Comparison of ENCODE assay signal across 27 cellular contexts in the genomic region with DNA sequence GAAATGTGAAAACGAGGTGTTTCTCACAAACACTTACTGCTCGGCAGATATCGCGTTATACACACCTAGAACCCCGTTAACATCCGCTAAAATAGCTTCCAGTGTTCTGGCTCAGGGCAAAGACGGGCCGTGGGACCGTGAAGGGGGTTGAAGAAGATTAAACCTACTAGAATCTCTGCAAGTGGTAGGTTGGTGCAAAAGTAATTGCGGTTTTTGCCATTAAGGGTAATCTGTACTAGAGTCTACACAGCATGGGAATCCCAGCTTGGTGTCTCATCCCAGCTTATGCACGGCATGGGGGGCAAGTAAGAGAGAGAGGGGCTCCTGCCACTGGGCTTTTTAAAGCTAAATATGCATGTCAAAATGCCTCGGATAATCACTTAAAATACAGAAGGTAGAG. TPM values are rescaled to one million over a fixed set of nuclear protein-coding genes. Genes with fewer than 3 reads are reported as not detected.
"Had no signal": no experiment of that assay in that cellular context is flagged by ENCODE, and none has a peak within 500 bp of the region (broad histone marks: within the 10 kb centered on the region; RNA-seq: fewer than 3 reads in every experiment).

No MANE protein-coding gene starts in this region.

- H3K4me3 Mint-ChIP-seq: activated CD4-positive, alpha-beta memory T cell treated with anti-CD3 and anti-CD28 coated beads, Interleukin-2, amount 10 ng/mL, durations not matched to agents 7 days and 5 days; activated CD8-positive, alpha-beta memory T cell treated with anti-CD3 and anti-CD28 coated beads, Interleukin-2, amount 10 ng/mL, durations not matched to agents 7 days and 5 days; activated naive CD8-positive, alpha-beta T cell treated with anti-CD3 and anti-CD28 coated beads, Interleukin-2, amount 10 ng/mL, durations not matched to agents 7 days and 5 days; brain; effector memory CD8-positive, alpha-beta T cell; naive B cell; stimulated activated memory B cell treated with anti-CD40 and anti-IgM and Interleukin-4, amounts not matched to agents 10 μg/mL and 1 μg/mL and 100 μg/mL, for 72 hours; stimulated activated naive CD8-positive, alpha-beta T cell treated with anti-CD3 and anti-CD28 coated beads, Interleukin-15, amount 100 ng/mL, for 72 hours; T-cell; T-helper 2 cell treated with Interferon-gamma antibody and Interleukin-4, amounts not matched to agents 5 μg/mL and 100 μg/mL, for 36 hours had no signal

- ATAC-seq: activated CD8-positive, alpha-beta memory T cell treated with anti-CD3 and anti-CD28 coated beads, Interleukin-2, amount 10 ng/mL, durations not matched to agents 7 days and 5 days; effector memory CD8-positive, alpha-beta T cell; gastrocnemius medialis; left ventricle myocardium superior; sciatic nerve; stimulated activated memory B cell treated with anti-CD40 and anti-IgM and Interleukin-4, amounts not matched to agents 10 μg/mL and 1 μg/mL and 100 μg/mL, for 72 hours; stimulated activated naive CD8-positive, alpha-beta T cell treated with anti-CD3 and anti-CD28 coated beads, Interleukin-15, amount 100 ng/mL, for 72 hours; T-cell had no signal

- H3K27me3 ChIP-seq: ascending aorta, cardiac muscle cell, gastrocnemius medialis, ovary, tibial artery had no signal

- H3K27ac ChIP-seq: ascending aorta, cardiac muscle cell, coronary artery, gastrocnemius medialis, ovary, prostate gland, tibial artery had no signal

- H3K36me3 Mint-ChIP-seq: stimulated activated memory B cell treated with anti-CD40 and anti-IgM and Interleukin-4, amounts not matched to agents 10 μg/mL and 1 μg/mL and 100 μg/mL, for 72 hours had no signal

- H3K9me3 ChIP-seq: ascending aorta, gastrocnemius medialis, ovary, prostate gland had no signal

- H3K36me3 ChIP-seq: ascending aorta, cardiac muscle cell, gastrocnemius medialis, ovary, prostate gland, tibial artery had no signal

- H3K4me1 Mint-ChIP-seq: stimulated activated memory B cell treated with anti-CD40 and anti-IgM and Interleukin-4, amounts not matched to agents 10 μg/mL and 1 μg/mL and 100 μg/mL, for 72 hours had no signal

- H3K9me3 Mint-ChIP-seq: activated CD4-positive, alpha-beta memory T cell treated with anti-CD3 and anti-CD28 coated beads, Interleukin-2, amount 10 ng/mL, durations not matched to agents 7 days and 5 days; activated naive CD8-positive, alpha-beta T cell treated with anti-CD3 and anti-CD28 coated beads, Interleukin-2, amount 10 ng/mL, durations not matched to agents 7 days and 5 days; effector memory CD8-positive, alpha-beta T cell; stimulated activated naive CD8-positive, alpha-beta T cell treated with anti-CD3 and anti-CD28 coated beads, Interleukin-15, amount 100 ng/mL, for 72 hours; T-helper 2 cell treated with Interferon-gamma antibody and Interleukin-4, amounts not matched to agents 5 μg/mL and 100 μg/mL, for 36 hours had no signal

- H3K4me1 ChIP-seq: ascending aorta, gastrocnemius medialis, prostate gland, tibial artery had no signal

- H3K27ac Mint-ChIP-seq: activated CD4-positive, alpha-beta memory T cell treated with anti-CD3 and anti-CD28 coated beads, Interleukin-2, amount 10 ng/mL, durations not matched to agents 7 days and 5 days; activated CD8-positive, alpha-beta memory T cell treated with anti-CD3 and anti-CD28 coated beads, Interleukin-2, amount 10 ng/mL, durations not matched to agents 7 days and 5 days; activated naive CD8-positive, alpha-beta T cell treated with anti-CD3 and anti-CD28 coated beads, Interleukin-2, amount 10 ng/mL, durations not matched to agents 7 days and 5 days; brain; effector memory CD8-positive, alpha-beta T cell; naive B cell; stimulated activated memory B cell treated with anti-CD40 and anti-IgM and Interleukin-4, amounts not matched to agents 10 μg/mL and 1 μg/mL and 100 μg/mL, for 72 hours; T-cell; T-helper 2 cell treated with Interferon-gamma antibody and Interleukin-4, amounts not matched to agents 5 μg/mL and 100 μg/mL, for 36 hours had no signal

- H3K27me3 Mint-ChIP-seq: activated CD4-positive, alpha-beta memory T cell treated with anti-CD3 and anti-CD28 coated beads, Interleukin-2, amount 10 ng/mL, durations not matched to agents 7 days and 5 days; activated naive CD8-positive, alpha-beta T cell treated with anti-CD3 and anti-CD28 coated beads, Interleukin-2, amount 10 ng/mL, durations not matched to agents 7 days and 5 days; stimulated activated naive CD8-positive, alpha-beta T cell treated with anti-CD3 and anti-CD28 coated beads, Interleukin-15, amount 100 ng/mL, for 72 hours; T-cell had no signal

- DNase-seq: activated CD4-positive, alpha-beta memory T cell treated with anti-CD3 and anti-CD28 coated beads, Interleukin-2, amount 10 ng/mL, durations not matched to agents 7 days and 5 days; activated CD4-positive, alpha-beta T cell treated with anti-CD3 and anti-CD28 coated beads for 48 hours; activated CD8-positive, alpha-beta memory T cell treated with anti-CD3 and anti-CD28 coated beads, Interleukin-2, amount 10 ng/mL, durations not matched to agents 7 days and 5 days; activated naive CD8-positive, alpha-beta T cell treated with anti-CD3 and anti-CD28 coated beads, Interleukin-2, amount 10 ng/mL, durations not matched to agents 7 days and 5 days; effector memory CD8-positive, alpha-beta T cell; gastrocnemius medialis; glutamatergic neuron; left ventricle myocardium superior; naive B cell; ovary; retina; small intestine; stimulated activated CD4-positive, alpha-beta T cell treated with anti-CD3 and anti-CD28 coated beads, Interleukin-1b, Interleukin-23, amount 100 ng/mL, for 48 hours; stimulated activated CD4-positive, alpha-beta T cell treated with anti-CD3 and anti-CD28 coated beads, Interleukin-4, amount 100 ng/mL, for 4 hours; stimulated activated CD8-positive, alpha-beta memory T cell treated with anti-CD3 and anti-CD28 coated beads, Interleukin-4, amount 100 ng/mL, for 48 hours; stimulated activated naive CD8-positive, alpha-beta T cell treated with anti-CD3 and anti-CD28 coated beads, Interleukin-15, amount 100 ng/mL, for 72 hours; T-cell had no signal

- H3K4me3 ChIP-seq: ascending aorta, cardiac muscle cell, coronary artery, gastrocnemius medialis, ovary, prostate gland, tibial artery had no signal

RNA-seq across cellular contexts. Expression of a gene that starts 43.9 kb away (rescaled TPM):
- total RNA-seq: lung microvascular endothelial cell had no signal
